Comparison of ENCODE assay signal across 5 cellular contexts in genomic region chr14:76073732-76074131, GRCh38.
"Had no signal": no experiment of that assay in that cellular context is flagged by ENCODE, and none has a peak within 500 bp of the region (broad histone marks: within the 10 kb centered on the region; RNA-seq: fewer than 3 reads in every experiment).

No MANE protein-coding gene starts in this region.

- ATAC-seq: GM23338, K562 had no signal

- DNase-seq: H9, HCEC 1CT, IMR-90 had no signal

- H3K4me3 ChIP-seq: GM23338, K562 had no signal
